ENCODE assay signal across 14 cellular contexts in genomic region chr12:91777268-91777997, GRCh38.
DNase-seq lines count a peak whose midpoint lies in the region; ATAC-seq, FAIRE-seq and TF ChIP-seq lines count a peak whose summit lies in the region.
"Had no signal": no experiment of that assay in that cellular context is flagged by ENCODE, and none has a peak within 500 bp of the region (broad histone marks: within the 10 kb centered on the region; RNA-seq: fewer than 3 reads in every experiment).

No MANE protein-coding gene starts in this region.

- peak overlapping the region; percentile 2 for H3K4me2 ChIP-seq in keratinocyte (ENCODE audit: control insufficient read depth, extremely low read depth, insufficient read depth, low read depth, low read length)

- peak; percentile 85 for FAIRE-seq in keratinocyte (lab: Jason Lieb, UNC)

- no peaks in the 10 kb centered on the region for H3K9me3 Mint-ChIP-seq in CD4-positive, alpha-beta T cell
- no peaks in the 10 kb centered on the region for H3K9me3 Mint-ChIP-seq in activated CD4-positive, alpha-beta memory T cell treated with anti-CD3 and anti-CD28 coated beads for 36 hours
- H3K9me3 Mint-ChIP-seq in activated T-helper 1 cell treated with anti-CD3 and anti-CD28 coated beads, Interleukin-12 subunit alpha, Interleukin-12 subunit beta, Interleukin-2, Interleukin-4 antibody, amounts not matched to agents 30 ng/mL and 10 ng/mL and 1 ng/mL, durations not matched to agents 14 hours and 24 hours and 36 hours, result no peaks in the 10 kb centered on the region
- H3K9me3 Mint-ChIP-seq: activated CD4-positive, alpha-beta T cell treated with anti-CD3 and anti-CD28 coated beads, Interleukin-2, amount 10 ng/mL, durations not matched to agents 24 days and 14 days had no signal

- peaks cover 27% of the 10 kb centered on the region for H3K4me1 ChIP-seq in keratinocyte (ENCODE audit: control insufficient read depth, extremely low read depth, insufficient read depth, low read length)

- TF ChIP-seq CTCF in CD4-positive, alpha-beta T cell (IDR thresholded peaks at IDR 0.05), result no peak
- TF ChIP-seq CTCF in keratinocyte (optimal IDR thresholded peaks at IDR 0.05 in 1 of 3, IDR thresholded peaks at IDR 0.05 in 1 of 3, conservative IDR thresholded peaks at IDR 0.05 in 1 of 3; ENCODE audit: extremely low read depth in 1 of 3, insufficient read depth in 2 of 3, low read length in 3 of 3) (no peak), GM13977 (IDR thresholded peaks at IDR 0.05; ENCODE audit: extremely low read depth, insufficient read depth, missing control alignments) (no peak)

- H3K9me3 ChIP-seq in CD4-positive, alpha-beta T cell (ENCODE audit: control insufficient read depth, low read length), result no peaks in the 10 kb centered on the region
- no peaks in the 10 kb centered on the region for H3K9me3 ChIP-seq in keratinocyte (ENCODE audit: control insufficient read depth, low read depth, low read length)
- H3K9me3 ChIP-seq: BLaER1 treated with 17β-estradiol and CSF1 and Interleukin-3, amounts not matched to agents 10 nM and 100 nM had no signal

- peak overlapping the region; percentile 22 for H3K27ac ChIP-seq in CD4-positive, alpha-beta T cell (ENCODE audit: low read depth, low read length)
- peak overlapping the region; percentile 96 for H3K27ac ChIP-seq in keratinocyte (ENCODE audit: control insufficient read depth, insufficient read depth, low read length)
- H3K27ac ChIP-seq: SK-N-MC had no signal

- H3K27me3 ChIP-seq in CD4-positive, alpha-beta T cell (ENCODE audit: control insufficient read depth, insufficient read depth, low read length), result no peaks in the 10 kb centered on the region
- H3K27me3 ChIP-seq in keratinocyte (ENCODE audit: control insufficient read depth, extremely low read depth, insufficient read depth, low read length), result no peaks in the 10 kb centered on the region
- H3K27me3 ChIP-seq: BLaER1 treated with 17β-estradiol and CSF1 and Interleukin-3, amounts not matched to agents 10 nM and 100 nM had no signal

- no peak overlapping the region for H2AFZ ChIP-seq in keratinocyte (ENCODE audit: control insufficient read depth, low read length)

- no peak for ATAC-seq in CD4-positive, alpha-beta T cell (ENCODE audit: poor library complexity)

- H3K36me3 Mint-ChIP-seq in CD4-positive, alpha-beta T cell (ENCODE audit: low read depth), result no peaks in the 10 kb centered on the region
- no peaks in the 10 kb centered on the region for H3K36me3 Mint-ChIP-seq in activated CD4-positive, alpha-beta memory T cell treated with anti-CD3 and anti-CD28 coated beads for 36 hours
- H3K36me3 Mint-ChIP-seq in activated T-helper 1 cell treated with anti-CD3 and anti-CD28 coated beads, Interleukin-12 subunit alpha, Interleukin-12 subunit beta, Interleukin-2, Interleukin-4 antibody, amounts not matched to agents 30 ng/mL and 10 ng/mL and 1 ng/mL, durations not matched to agents 14 hours and 24 hours and 36 hours (ENCODE audit: low read depth), result no peaks in the 10 kb centered on the region
- H3K36me3 Mint-ChIP-seq: activated naive CD8-positive, alpha-beta T cell treated with anti-CD3 and anti-CD28 coated beads, Interleukin-2, amount 10 ng/mL, durations not matched to agents 7 days and 5 days had no signal

- no peak overlapping the region for H3K9ac ChIP-seq in keratinocyte (ENCODE audit: control insufficient read depth, extremely low read depth, insufficient read depth, low read length)
- H3K9ac ChIP-seq: BLaER1 treated with 17β-estradiol and CSF1 and Interleukin-3, amounts not matched to agents 10 nM and 100 nM had no signal

- no peaks in the 10 kb centered on the region for H3K79me2 ChIP-seq in keratinocyte (ENCODE audit: control insufficient read depth, insufficient read depth, low read length)

- H3K36me3 ChIP-seq in keratinocyte (ENCODE audit: control insufficient read depth in 2 of 2, extremely low read depth in 1 of 2, insufficient read depth in 2 of 2, low read length in 2 of 2), result no peaks in the 10 kb centered on the region
- H3K36me3 ChIP-seq: BLaER1 treated with 17β-estradiol and CSF1 and Interleukin-3, amounts not matched to agents 10 nM and 100 nM had no signal

- no peak overlapping the region for H3K4me3 ChIP-seq in keratinocyte (ENCODE audit: control insufficient read depth in 2 of 3, extremely low read depth in 1 of 3, insufficient read depth in 2 of 3, low read depth in 1 of 3, low read length in 3 of 3)
- H3K4me3 ChIP-seq: BLaER1 treated with 17β-estradiol and CSF1 and Interleukin-3, amounts not matched to agents 10 nM and 100 nM; SK-N-MC had no signal

- H3K4me1 Mint-ChIP-seq in CD4-positive, alpha-beta T cell (ENCODE audit: low read depth), result peaks cover 54% of the 10 kb centered on the region
- peaks cover 27% of the 10 kb centered on the region for H3K4me1 Mint-ChIP-seq in activated CD4-positive, alpha-beta memory T cell treated with anti-CD3 and anti-CD28 coated beads for 36 hours (ENCODE audit: low read depth)
- H3K4me1 Mint-ChIP-seq in activated T-helper 1 cell treated with anti-CD3 and anti-CD28 coated beads, Interleukin-12 subunit alpha, Interleukin-12 subunit beta, Interleukin-2, Interleukin-4 antibody, amounts not matched to agents 30 ng/mL and 10 ng/mL and 1 ng/mL, durations not matched to agents 14 hours and 24 hours and 36 hours (ENCODE audit: low read depth), result peaks cover 17% of the 10 kb centered on the region

- intact Hi-C loops in CD4-positive, alpha-beta T cell (cut with DNase I, micrococcal nuclease), result loop anchor here in 1 of 2 experiments (10.0 kb wide), 2 partner anchors 97 to 357 kb away; no protein-coding TSS in a partner anchor
- intact Hi-C loops in activated CD4-positive, alpha-beta memory T cell treated with anti-CD3 and anti-CD28 coated beads for 36 hours (cut with micrococcal nuclease), result loop anchor here (5.0 to 10.0 kb wide), 4 partner anchors 75 to 815 kb away; no protein-coding TSS in a partner anchor
- intact Hi-C loops in activated T-helper 1 cell treated with anti-CD3 and anti-CD28 coated beads, Interleukin-12 subunit alpha, Interleukin-12 subunit beta, Interleukin-2, Interleukin-4 antibody, amounts not matched to agents 30 ng/mL and 10 ng/mL and 1 ng/mL, durations not matched to agents 14 hours and 24 hours and 36 hours (cut with micrococcal nuclease), result loop anchor here (5.0 kb wide), 1 partner anchor 90 kb away; no protein-coding TSS in a partner anchor

- H3K4me3 Mint-ChIP-seq in CD4-positive, alpha-beta T cell, result no peak overlapping the region
- H3K4me3 Mint-ChIP-seq in activated CD4-positive, alpha-beta memory T cell treated with anti-CD3 and anti-CD28 coated beads for 36 hours, result no peak overlapping the region
- H3K4me3 Mint-ChIP-seq in activated T-helper 1 cell treated with anti-CD3 and anti-CD28 coated beads, Interleukin-12 subunit alpha, Interleukin-12 subunit beta, Interleukin-2, Interleukin-4 antibody, amounts not matched to agents 30 ng/mL and 10 ng/mL and 1 ng/mL, durations not matched to agents 14 hours and 24 hours and 36 hours, result no peak overlapping the region

- peak overlapping the region; percentile 87 for H3K27ac Mint-ChIP-seq in CD4-positive, alpha-beta T cell
- H3K27ac Mint-ChIP-seq in activated CD4-positive, alpha-beta memory T cell treated with anti-CD3 and anti-CD28 coated beads for 36 hours, result peak overlapping the region; percentile 58
- no peak overlapping the region for H3K27ac Mint-ChIP-seq in activated T-helper 1 cell treated with anti-CD3 and anti-CD28 coated beads, Interleukin-12 subunit alpha, Interleukin-12 subunit beta, Interleukin-2, Interleukin-4 antibody, amounts not matched to agents 30 ng/mL and 10 ng/mL and 1 ng/mL, durations not matched to agents 14 hours and 24 hours and 36 hours
- H3K27ac Mint-ChIP-seq: activated CD4-positive, alpha-beta T cell treated with anti-CD3 and anti-CD28 coated beads, Interleukin-2, amount 10 ng/mL, durations not matched to agents 24 days and 14 days had no signal

- H3K27me3 Mint-ChIP-seq in CD4-positive, alpha-beta T cell, result no peaks in the 10 kb centered on the region
- H3K27me3 Mint-ChIP-seq in activated CD4-positive, alpha-beta memory T cell treated with anti-CD3 and anti-CD28 coated beads for 36 hours, result peaks cover 3% of the 10 kb centered on the region
- H3K27me3 Mint-ChIP-seq in activated T-helper 1 cell treated with anti-CD3 and anti-CD28 coated beads, Interleukin-12 subunit alpha, Interleukin-12 subunit beta, Interleukin-2, Interleukin-4 antibody, amounts not matched to agents 30 ng/mL and 10 ng/mL and 1 ng/mL, durations not matched to agents 14 hours and 24 hours and 36 hours (ENCODE audit: insufficient read depth), result peaks cover 3% of the 10 kb centered on the region
- H3K27me3 Mint-ChIP-seq: activated CD4-positive, alpha-beta T cell treated with anti-CD3 and anti-CD28 coated beads, Interleukin-2, amount 10 ng/mL, durations not matched to agents 24 days and 14 days; activated naive CD8-positive, alpha-beta T cell treated with anti-CD3 and anti-CD28 coated beads, Interleukin-2, amount 10 ng/mL, durations not matched to agents 7 days and 5 days had no signal

- H4K20me1 ChIP-seq in keratinocyte (ENCODE audit: control insufficient read depth, extremely low read depth, insufficient read depth, low read length), result no peaks in the 10 kb centered on the region
- H4K20me1 ChIP-seq: BLaER1 treated with 17β-estradiol and CSF1 and Interleukin-3, amounts not matched to agents 10 nM and 100 nM had no signal

- POLR2A ChIA-PET in CD4-positive, alpha-beta T cell (lab: Charles Lee), result interaction anchor here (1.2 to 4.5 kb wide), 3 partner anchors 8 to 367 kb away, joined by 4 to 33 read pairs (median 5); partner anchors contain the start of gene BTG1
- POLR2A ChIA-PET in activated CD4-positive, alpha-beta memory T cell treated with anti-CD3 and anti-CD28 coated beads for 36 hours (lab: Charles Lee), result interaction anchor here (0.8 kb wide), 1 partner anchor 8 kb away, joined by 3 read pairs; no protein-coding TSS in a partner anchor

- in situ Hi-C loops in GM13977 (cut with MboI; ENCODE audit: low pct_unique_long_range_greater_than_20kb, low sequenced_read_pairs, unreplicated experiment), result no loop called here

- H3K9me1 ChIP-seq in keratinocyte (ENCODE audit: control insufficient read depth, extremely low read depth, insufficient read depth, low read length), result no peaks in the 10 kb centered on the region

- CTCF ChIA-PET in CD4-positive, alpha-beta T cell (lab: Charles Lee), result interaction anchor here (0.6 to 1.0 kb wide), 2 partner anchors 14 to 213 kb away, joined by 3 read pairs; no protein-coding TSS in a partner anchor
- CTCF ChIA-PET in activated CD4-positive, alpha-beta memory T cell treated with anti-CD3 and anti-CD28 coated beads for 36 hours (lab: Charles Lee), result interaction anchor here (0.6 to 2.1 kb wide), 3 partner anchors 34 to 396 kb away, joined by 3 to 6 read pairs (median 3); no protein-coding TSS in a partner anchor

- dilution Hi-C loops in keratinocyte (cut with MboI; ENCODE audit: extremely low pct_ligation_motif_present, low sequenced_read_pairs), result no loop called here

- no peak for DNase-seq in CD4-positive, alpha-beta T cell
- DNase-seq in HT-29 (ENCODE audit: low spot score) (peak; percentile 25), keratinocyte (ENCODE audit: low read depth, low spot score) (peak; percentile 66), NCI-H2171 (lab: John Stamatoyannopoulos, UW) (no peak), NCI-H1092 (lab: John Stamatoyannopoulos, UW) (no peak), GM13977 (ENCODE audit: low spot score) (no peak)
- DNase-seq in activated CD4-positive, alpha-beta memory T cell treated with anti-CD3 and anti-CD28 coated beads for 36 hours, result peak; percentile 9
- DNase-seq in activated T-helper 1 cell treated with anti-CD3 and anti-CD28 coated beads, Interleukin-12 subunit alpha, Interleukin-12 subunit beta, Interleukin-2, Interleukin-4 antibody, amounts not matched to agents 30 ng/mL and 10 ng/mL and 1 ng/mL, durations not matched to agents 14 hours and 24 hours and 36 hours (ENCODE audit: low spot score), result no peak
- DNase-seq: activated CD4-positive, alpha-beta T cell treated with anti-CD3 and anti-CD28 coated beads, Interleukin-2, amount 10 ng/mL, durations not matched to agents 24 days and 14 days; activated naive CD8-positive, alpha-beta T cell treated with anti-CD3 and anti-CD28 coated beads, Interleukin-2, amount 10 ng/mL, durations not matched to agents 7 days and 5 days; NCI-H69; occipital lobe had no signal

Comparison
In these comparisons a context has a peak if more than half of its experiments do, and no peak if none do; other contexts are left out.
1. DNase-seq: peak in HT-29 (single experiment), activated CD4-positive, alpha-beta memory T cell treated with anti-CD3 and anti-CD28 coated beads for 36 hours (single experiment) and keratinocyte (single experiment); none in CD4-positive, alpha-beta T cell (0 of 10), NCI-H2171 (single experiment), NCI-H1092 (single experiment), activated T-helper 1 cell treated with anti-CD3 and anti-CD28 coated beads, Interleukin-12 subunit alpha, Interleukin-12 subunit beta, Interleukin-2, Interleukin-4 antibody, amounts not matched to agents 30 ng/mL and 10 ng/mL and 1 ng/mL, durations not matched to agents 14 hours and 24 hours and 36 hours (single experiment) and GM13977 (single experiment).